In the genomic region with DNA sequence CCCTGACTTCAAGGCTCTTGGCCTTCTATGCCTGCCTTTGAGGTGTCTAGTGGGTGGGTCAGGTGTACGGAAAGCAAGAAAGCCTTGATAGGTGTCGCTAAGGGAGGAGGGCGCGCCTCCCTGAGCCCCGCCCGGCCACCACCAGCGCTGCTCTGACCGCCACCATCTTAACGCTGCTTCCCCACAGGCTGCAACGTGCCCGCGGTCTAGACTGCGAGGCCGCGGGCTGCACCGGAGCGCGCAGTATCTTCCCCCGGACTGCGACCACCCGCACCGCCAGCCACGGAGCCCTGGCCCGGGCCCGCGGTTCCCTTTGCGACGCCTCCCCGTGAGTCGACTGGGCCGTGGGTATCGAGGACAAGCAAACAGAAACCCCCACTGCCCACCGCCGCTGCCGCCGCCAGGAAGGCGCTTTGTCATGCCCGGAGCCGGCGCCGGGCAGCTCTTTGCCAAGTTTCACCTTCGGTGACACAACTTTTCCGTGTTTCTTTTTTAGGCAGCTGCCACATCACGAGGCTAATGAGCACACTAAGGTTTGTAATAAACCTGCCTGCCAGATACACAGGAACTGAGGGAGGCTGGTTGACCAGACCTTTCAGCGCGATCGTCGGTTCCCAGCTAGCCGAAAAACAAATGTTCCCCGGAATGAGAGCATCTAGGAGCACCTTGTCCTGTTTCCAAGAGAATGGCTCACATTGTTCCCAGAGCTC, we compare ENCODE assay signal across 8 cellular contexts.
DNase-seq lines count a peak whose midpoint lies in the region; ATAC-seq and TF ChIP-seq lines count a peak whose summit lies in the region.

No MANE protein-coding gene starts in this region.

- peak overlapping the region; percentile 57 for H3K4me2 ChIP-seq in neuronal stem cell (ENCODE audit: insufficient read depth, low read length, poor library complexity, severe bottlenecking)

- H2AFZ ChIP-seq in neuronal stem cell (ENCODE audit: low read length): no peak overlapping the region

- H3K36me3 ChIP-seq in MG63 (no peaks in the 10 kb centered on the region), neuronal stem cell (replicated peaks in 1 of 2; ENCODE audit: control insufficient read depth in 2 of 2, insufficient read depth in 2 of 2, low read length in 2 of 2) (peaks cover 0 to 42% of the 10 kb centered on the region in 2 donors)

- DNase-seq in Caki2 (ENCODE audit: low read depth) (peak; percentile 55), MG63 (peak; percentile 7), fibroblast of the aortic adventitia (ENCODE audit: low read depth) (peak; percentile 19), neuronal stem cell (ENCODE audit: low spot score) (no peak), hepatic stellate cell (ENCODE audit: low spot score) (no peak)
- DNase-seq in stimulated activated CD4-positive, alpha-beta T cell treated with anti-CD3 and anti-CD28 coated beads, Interleukin-4, amount 100 ng/mL, for 1 hour: no peak

- peaks cover 4% of the 10 kb centered on the region in 2 donors for H3K4me1 ChIP-seq in neuronal stem cell (ENCODE audit: control insufficient read depth in 2 of 2, insufficient read depth in 1 of 2, low read depth in 1 of 2, low read length in 2 of 2)

- H2BK12ac ChIP-seq in neuronal stem cell (ENCODE audit: low read length): no peak overlapping the region

- H2BK15ac ChIP-seq in neuronal stem cell (ENCODE audit: low read length): no peak overlapping the region

- no peak overlapping the region for H2BK5ac ChIP-seq in neuronal stem cell (ENCODE audit: low read length)

- no peak for TF ChIP-seq CTCF in fibroblast of the aortic adventitia (IDR thresholded peaks at IDR 0.05; ENCODE audit: insufficient read depth, low read length)

- no peak overlapping the region for H4K91ac ChIP-seq in neuronal stem cell (ENCODE audit: low read depth, low read length, poor library complexity)

- no CpG with 5 or more reads among the region's 50 CpGs for WGBS in neuronal stem cell (ENCODE audit: extremely low coverage in 2 of 2, insufficient read length in 2 of 2, insufficient replicate concordance in 1 of 2), 2 donors

- no peaks in the 10 kb centered on the region for H3K9me3 ChIP-seq in MG63
- H3K9me3 ChIP-seq in neuronal stem cell (replicated peaks in 1 of 2; ENCODE audit: control insufficient read depth in 2 of 2, insufficient read depth in 1 of 2, low read depth in 1 of 2, low read length in 2 of 2): peaks cover 0 to 2% of the 10 kb centered on the region in 2 donors

- H2AK5ac ChIP-seq in neuronal stem cell (ENCODE audit: low read depth, low read length): no peak overlapping the region

- no peak for ATAC-seq in HG03565 (IDR thresholded peaks at IDR 0.05; ENCODE audit: unreplicated experiment)
- no peak for ATAC-seq in GM19324 (IDR thresholded peaks at IDR 0.05; ENCODE audit: low FRiP score, unreplicated experiment)

- H3K4me3 ChIP-seq in MG63: no peak overlapping the region
- peak overlapping the region; percentile 50 for H3K4me3 ChIP-seq in fibroblast of the aortic adventitia (ENCODE audit: low read depth, low read length)
- peak overlapping the region in 1 of 2 donors; percentile 77 for H3K4me3 ChIP-seq in neuronal stem cell (ENCODE audit: low read length in 2 of 2)

- in situ Hi-C loops in Caki2 (cut with HindIII; ENCODE audit: low pct_unique_long_range_greater_than_20kb, low sequenced_read_pairs): no loop called here

- peak overlapping the region; percentile 83 for H3K18ac ChIP-seq in neuronal stem cell (ENCODE audit: low read length)

- H4K8ac ChIP-seq in neuronal stem cell (ENCODE audit: low read depth, low read length): no peak overlapping the region

- no peak overlapping the region for H3K27ac ChIP-seq in neuronal stem cell (replicated peaks; ENCODE audit: low read length)

- H2BK120ac ChIP-seq in neuronal stem cell (ENCODE audit: low read depth, low read length): no peak overlapping the region

- H3K23ac ChIP-seq in neuronal stem cell (ENCODE audit: low read depth, low read length, poor library complexity): no peak overlapping the region

- H3K79me1 ChIP-seq in neuronal stem cell (ENCODE audit: low read depth, low read length): no peaks in the 10 kb centered on the region

- no peak overlapping the region for H3K14ac ChIP-seq in neuronal stem cell (ENCODE audit: low read length)

- H3K4ac ChIP-seq in neuronal stem cell (ENCODE audit: low read length): no peak overlapping the region

- no peaks in the 10 kb centered on the region for H3K27me3 ChIP-seq in MG63
- H3K27me3 ChIP-seq in neuronal stem cell (ENCODE audit: control insufficient read depth in 3 of 3, insufficient read depth in 3 of 3, low read depth in 1 of 3, low read length in 3 of 3): no peaks in the 10 kb centered on the region

- H3K9ac ChIP-seq in neuronal stem cell (ENCODE audit: low read depth, low read length, poor library complexity): peak overlapping the region; percentile 60

Comparison
In these comparisons a context has a peak if more than half of its experiments do, and no peak if none do; other contexts are left out.
1. DNase-seq: peak in Caki2 (single experiment), MG63 (single experiment) and fibroblast of the aortic adventitia (single experiment); none in neuronal stem cell (single experiment), hepatic stellate cell (single experiment) and stimulated activated CD4-positive, alpha-beta T cell treated with anti-CD3 and anti-CD28 coated beads, Interleukin-4, amount 100 ng/mL, for 1 hour (single experiment).